Comparison of ENCODE assay signal across 8 cellular contexts in the genomic region with DNA sequence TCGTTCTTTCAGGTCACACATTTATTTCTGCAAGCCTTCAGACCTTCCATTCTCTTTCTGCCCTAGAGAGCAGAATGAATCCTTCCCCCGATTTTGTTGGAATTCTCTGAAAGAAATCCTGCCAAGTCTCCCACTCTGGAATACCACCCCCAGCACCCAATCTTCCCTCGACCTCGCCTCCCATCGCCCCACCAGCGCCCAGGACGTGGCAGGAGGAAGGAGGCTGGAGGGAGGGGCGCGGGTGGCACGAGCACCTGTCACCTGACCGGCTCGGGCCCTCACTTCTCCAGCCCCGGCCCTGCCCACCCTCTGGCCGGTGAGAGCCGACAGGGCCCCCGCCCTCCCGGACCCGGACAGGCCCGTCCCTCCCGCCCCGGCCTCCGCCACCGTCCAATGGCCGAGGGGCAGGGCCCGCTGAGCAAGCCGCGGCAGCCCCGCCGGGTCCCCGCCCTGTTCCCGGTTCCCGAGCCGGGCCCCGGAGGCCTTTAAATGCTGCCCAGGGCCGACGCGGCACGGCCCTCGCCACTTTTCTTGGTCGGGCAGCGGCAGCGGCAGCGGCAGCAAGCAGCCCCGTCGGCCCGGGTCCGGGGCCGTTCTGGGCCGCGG. TPM values are rescaled to one million over a fixed set of nuclear protein-coding genes. Genes with fewer than 3 reads are reported as not detected.
A peak's percentile ranks its signal among the peaks of the same experiment; 100 is the strongest.
DNase-seq lines count a peak whose midpoint lies in the region; ATAC-seq and TF ChIP-seq lines count a peak whose summit lies in the region.

A gene (plus strand): TSS at position 453 of the 606 bp plus-strand sequence. CDS start 384 bp downstream, outside the sequence.

- peaks cover 5% of the 10 kb centered on the region for H3K27me3 Mint-ChIP-seq in activated naive CD4-positive, alpha-beta T cell treated with anti-CD3 and anti-CD28 coated beads, Interleukin-2, amount 50 U/mL, for 24 hours

- peak within 1 kb of the TSS; percentile 87 for H3K4me2 ChIP-seq in neuronal stem cell (ENCODE audit: insufficient read depth, low read length, poor library complexity, severe bottlenecking)

- peaks cover 2% of the 10 kb centered on the region for H3K79me1 ChIP-seq in neuronal stem cell (ENCODE audit: low read depth, low read length)

- CTCF ChIA-PET in HEK293T (lab: Yijun Ruan, JAX): no interaction called here

- peak within 1 kb of the TSS; percentile 76 for H3K23ac ChIP-seq in neuronal stem cell (ENCODE audit: low read depth, low read length, poor library complexity)

- H2BK120ac ChIP-seq in neuronal stem cell (ENCODE audit: low read depth, low read length): peak within 1 kb of the TSS; percentile 90

- POLR2A ChIA-PET in HEK293T (lab: Yijun Ruan, JAX): interaction anchor here (0.7 to 1.5 kb wide), 6 partner anchors 9 to 94 kb away, joined by 3 read pairs; no protein-coding TSS in a partner anchor

- H2BK15ac ChIP-seq in neuronal stem cell (ENCODE audit: low read length): peak within 1 kb of the TSS; percentile 15

- H3K36me3 Mint-ChIP-seq in activated naive CD4-positive, alpha-beta T cell treated with anti-CD3 and anti-CD28 coated beads, Interleukin-2, amount 50 U/mL, for 24 hours: no peaks in the 10 kb centered on the region

- no peak for ATAC-seq in HG03097 (IDR thresholded peaks at IDR 0.05; ENCODE audit: low FRiP score, unreplicated experiment)

- no peak within 1 kb of the TSS for H4K8ac ChIP-seq in neuronal stem cell (ENCODE audit: low read depth, low read length)

- peak within 1 kb of the TSS; percentile 96 for H2AFZ ChIP-seq in neuronal stem cell (ENCODE audit: low read length)

- peak within 1 kb of the TSS; percentile 78 for H2BK12ac ChIP-seq in neuronal stem cell (ENCODE audit: low read length)

- no CpG with 5 or more reads among the region's 50 CpGs for WGBS in neuronal stem cell (ENCODE audit: extremely low coverage in 2 of 2, insufficient read length in 2 of 2, insufficient replicate concordance in 1 of 2), 2 donors

- H2AK5ac ChIP-seq in neuronal stem cell (ENCODE audit: low read depth, low read length): no peak within 1 kb of the TSS

- no peak within 1 kb of the TSS for H4K91ac ChIP-seq in neuronal stem cell (ENCODE audit: low read depth, low read length, poor library complexity)

- peak within 1 kb of the TSS; percentile 2 for H3K4ac ChIP-seq in neuronal stem cell (ENCODE audit: low read length)

- peak within 1 kb of the TSS; percentile 98 for H2BK5ac ChIP-seq in neuronal stem cell (ENCODE audit: low read length)

- H3K9me3 ChIP-seq in neuronal stem cell (replicated peaks in 1 of 2; ENCODE audit: control insufficient read depth in 2 of 2, insufficient read depth in 1 of 2, low read depth in 1 of 2, low read length in 2 of 2): no peaks in the 10 kb centered on the region

- H3K4me1 ChIP-seq in neuronal stem cell (ENCODE audit: control insufficient read depth in 2 of 2, insufficient read depth in 1 of 2, low read depth in 1 of 2, low read length in 2 of 2): peaks cover 5 to 7% of the 10 kb centered on the region in 2 donors

- H3K9ac ChIP-seq in neuronal stem cell (ENCODE audit: low read depth, low read length, poor library complexity): peak within 1 kb of the TSS; percentile 91

- H3K18ac ChIP-seq in neuronal stem cell (ENCODE audit: low read length): peak within 1 kb of the TSS; percentile 98

- H3K14ac ChIP-seq in neuronal stem cell (ENCODE audit: low read length): peak within 1 kb of the TSS; percentile 73

- H3K4me3 Mint-ChIP-seq in activated naive CD4-positive, alpha-beta T cell treated with anti-CD3 and anti-CD28 coated beads, Interleukin-2, amount 50 U/mL, for 24 hours: peak within 1 kb of the TSS; percentile 87

- H3K4me1 Mint-ChIP-seq in activated naive CD4-positive, alpha-beta T cell treated with anti-CD3 and anti-CD28 coated beads, Interleukin-2, amount 50 U/mL, for 24 hours: peaks cover 6% of the 10 kb centered on the region

- H3K36me3 ChIP-seq in neuronal stem cell (replicated peaks in 1 of 2; ENCODE audit: control insufficient read depth in 2 of 2, insufficient read depth in 2 of 2, low read length in 2 of 2): peaks cover 14 to 35% of the 10 kb centered on the region in 2 donors

- peak within 1 kb of the TSS; percentile 67 to 98 for H3K4me3 ChIP-seq in neuronal stem cell (ENCODE audit: low read length in 2 of 2)

- DNase-seq in stimulated activated CD4-positive, alpha-beta T cell treated with anti-CD3 and anti-CD28 coated beads, TNF-alpha, amount 100 ng/mL, for 48 hours (ENCODE audit: low read depth in 3 of 3): peak in 2 of 3 donors; percentile 3 to 20
- no peak for DNase-seq in stimulated activated CD4-positive, alpha-beta T cell treated with anti-CD3 and anti-CD28 coated beads, Interleukin-1b, Interleukin-23, amount 100 ng/mL, for 48 hours
- DNase-seq in HEK293T (ENCODE audit: extremely low spot score) (peak; percentile 75), NCI-H1930 (lab: John Stamatoyannopoulos, UW) (peak; percentile 13 to 53), germinal center (ENCODE audit: low spot score) (peak; percentile 75), neuronal stem cell (ENCODE audit: low spot score) (peak; percentile 76)

- H3K27ac Mint-ChIP-seq in activated naive CD4-positive, alpha-beta T cell treated with anti-CD3 and anti-CD28 coated beads, Interleukin-2, amount 50 U/mL, for 24 hours: peak within 1 kb of the TSS; percentile 65

- H3K9me3 Mint-ChIP-seq in activated naive CD4-positive, alpha-beta T cell treated with anti-CD3 and anti-CD28 coated beads, Interleukin-2, amount 50 U/mL, for 24 hours: no peaks in the 10 kb centered on the region

- peak within 1 kb of the TSS; percentile 95 for H3K27ac ChIP-seq in neuronal stem cell (replicated peaks; ENCODE audit: low read length)

- no peaks in the 10 kb centered on the region for H3K27me3 ChIP-seq in neuronal stem cell (ENCODE audit: control insufficient read depth in 3 of 3, insufficient read depth in 3 of 3, low read depth in 1 of 3, low read length in 3 of 3)

TF ChIP-seq in HEK293T, 16 proteins besides CTCF, POLR2A, EP300 and RAD21:
- TF ChIP-seq ARNT (IDR thresholded peaks at IDR 0.05) (no peak), L3MBTL2 (conservative IDR thresholded peaks at IDR 0.05) (peak; percentile 54)

RNA-seq across cellular contexts. Expression of the gene that starts here (rescaled TPM):
- polyA plus RNA-seq in neuronal stem cell (2013, experiment 1 of 2): 23.9 TPM
- 24.5 TPM for polyA plus RNA-seq in neuronal stem cell (2013, experiment 2 of 2)
